In the genomic region with DNA sequence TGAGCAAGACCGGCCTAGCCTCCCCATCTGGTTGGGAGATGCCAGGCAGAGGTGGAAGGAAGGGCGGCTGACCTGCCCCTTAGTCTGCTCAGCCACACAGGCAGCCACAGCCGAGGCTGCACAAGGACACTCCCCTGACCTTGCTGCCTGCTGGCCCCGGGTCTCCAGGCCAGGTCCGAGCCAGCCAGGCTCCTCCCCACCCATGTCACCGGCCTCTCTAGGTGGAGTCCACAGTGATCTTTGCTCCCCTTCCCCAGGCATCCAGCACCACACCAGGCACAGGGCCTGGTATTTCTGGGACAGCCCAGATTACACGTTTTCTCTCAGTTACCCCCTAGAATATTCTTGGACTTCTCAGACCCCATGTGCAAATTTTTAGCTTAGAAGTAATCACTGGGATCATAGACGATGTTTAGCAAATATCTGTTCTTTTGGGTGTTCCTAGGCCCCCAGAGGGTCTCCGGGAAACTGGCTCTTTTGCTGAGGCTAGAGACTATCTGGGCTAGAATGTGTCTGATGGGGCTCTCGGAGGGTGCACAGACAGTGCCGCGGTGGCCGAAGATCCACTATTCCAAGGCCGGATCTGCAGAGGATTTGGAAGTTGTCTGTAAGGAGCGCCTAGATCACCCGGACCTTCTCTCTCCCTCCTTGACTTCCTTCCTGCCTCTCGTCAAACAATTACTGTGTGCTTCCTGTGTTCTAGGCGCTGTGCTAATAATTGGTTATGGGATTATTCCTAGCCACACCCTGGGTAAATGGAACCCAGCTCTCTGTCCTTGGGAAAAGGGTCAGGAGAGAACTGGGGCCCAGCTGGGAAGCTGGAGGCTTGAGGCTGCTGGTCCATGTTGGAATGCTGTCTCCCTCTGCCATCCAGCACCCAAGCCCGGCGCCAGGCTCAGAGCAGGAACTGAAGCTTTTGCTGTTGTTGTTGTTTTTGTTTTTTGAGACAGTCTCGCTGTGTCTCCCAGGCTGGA, we compare ENCODE assay signal across 1 cellular context.
TF ChIP-seq lines count a peak whose summit lies in the region.

No MANE protein-coding gene starts in this region.

TF ChIP-seq in WTC11, 78 proteins besides CTCF, POLR2A, EP300 and RAD21:
- TF ChIP-seq MYBL2 (CRISPR knock-in tag; IDR thresholded peaks at IDR 0.05) = no peak
- TF ChIP-seq ZNF121 (CRISPR knock-in tag; IDR thresholded peaks at IDR 0.05) = no peak
- no peak for TF ChIP-seq IRF2 (CRISPR knock-in tag; IDR thresholded peaks at IDR 0.05; ENCODE audit: borderline replicate concordance, low read depth)
- no peak for TF ChIP-seq ZNF396 (CRISPR knock-in tag; IDR thresholded peaks at IDR 0.05; ENCODE audit: borderline replicate concordance)
- TF ChIP-seq GTF2I (CRISPR knock-in tag; conservative IDR thresholded peaks at IDR 0.05) = no peak
TF ChIP-seq in WTC11: peak in this region for 0.
